8 cellular contexts compared by ENCODE assay signal in genomic region chr6:150685860-150686259, GRCh38.
DNase-seq lines count a peak whose midpoint lies in the region.

No MANE protein-coding gene starts in this region.

- in situ Hi-C loops in HAP-1 (cut with MboI; ENCODE audit: low sequenced_read_pairs), result no loop called here

- no peaks in the 10 kb centered on the region for H3K27me3 ChIP-seq in HAP-1 (ENCODE audit: low read depth)

- no peak overlapping the region for H3K4me3 ChIP-seq in HAP-1

- no peaks in the 10 kb centered on the region for H3K9me3 ChIP-seq in HAP-1

- 0 out of 2 replicates have a peak, but pooled peaks cover 3% of the 10 kb centered on the region for H3K4me1 ChIP-seq in HAP-1

- DNase-seq in activated CD4-positive, alpha-beta T cell treated with anti-CD3 and anti-CD28 coated beads for 24 hours (ENCODE audit: low read depth in 2 of 2), result peak; percentile 25 to 29
- no peak for DNase-seq in activated CD4-positive, alpha-beta T cell treated with anti-CD3 and anti-CD28 coated beads for 1 hour
- peak; percentile 26 to 78 for DNase-seq in HAP-1 (ENCODE audit: low spot score in 2 of 2)
- DNase-seq in NCI-H146 (lab: John Stamatoyannopoulos, UW), result peak; percentile 76
- peak; percentile 27 for DNase-seq in activated T-cell treated with anti-CD3 and anti-CD28 coated beads for 4 hours
- DNase-seq in iPS-NIHi11 (ENCODE audit: low spot score), result peak; percentile 84
- peak; percentile 80 for DNase-seq in stimulated activated CD8-positive, alpha-beta memory T cell treated with anti-CD3 and anti-CD28 coated beads, Interleukin-4, amount 100 ng/mL, for 48 hours
- no peak for DNase-seq in GF-D8 (lab: John Stamatoyannopoulos, UW)

- H3K36me3 ChIP-seq in HAP-1 (replicated peaks), result no peaks in the 10 kb centered on the region

Comparison
In these comparisons a context has a peak if more than half of its experiments do, and no peak if none do; other contexts are left out.
1. DNase-seq: peak in activated CD4-positive, alpha-beta T cell treated with anti-CD3 and anti-CD28 coated beads for 24 hours (2 of 2), HAP-1 (2 of 2), NCI-H146 (single experiment), activated T-cell treated with anti-CD3 and anti-CD28 coated beads for 4 hours (single experiment), iPS-NIHi11 (single experiment) and stimulated activated CD8-positive, alpha-beta memory T cell treated with anti-CD3 and anti-CD28 coated beads, Interleukin-4, amount 100 ng/mL, for 48 hours (single experiment); none in activated CD4-positive, alpha-beta T cell treated with anti-CD3 and anti-CD28 coated beads for 1 hour (single experiment) and GF-D8 (single experiment).